In the genomic region with DNA sequence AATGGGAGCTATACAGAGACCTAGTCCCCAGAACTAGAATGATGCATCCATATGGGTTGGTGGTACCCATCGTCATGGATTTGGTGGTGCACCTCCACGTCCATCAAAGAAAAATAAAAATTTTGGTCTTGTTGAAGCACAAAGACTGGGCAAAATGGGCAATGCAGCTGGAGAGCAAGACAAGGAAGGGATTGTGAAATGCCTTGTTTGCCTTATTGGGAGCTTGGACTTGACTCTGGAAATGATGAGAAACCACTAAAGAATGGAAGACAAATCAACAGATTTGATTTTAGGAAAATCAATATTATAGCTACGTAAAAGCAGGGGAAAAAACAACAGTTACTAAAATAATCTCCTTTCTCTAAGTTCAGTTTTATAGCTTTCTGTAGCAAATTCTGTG, we compare ENCODE assay signal across 20 cellular contexts.
"Had no signal": no experiment of that assay in that cellular context is flagged by ENCODE, and none has a peak within 500 bp of the region (broad histone marks: within the 10 kb centered on the region; RNA-seq: fewer than 3 reads in every experiment).

No MANE protein-coding gene starts in this region.

- H3K4me3 ChIP-seq: breast epithelium, left lung, skin epidermis, suprapubic skin, transverse colon had no signal

- H3K27ac ChIP-seq: breast epithelium, left lung, skin epidermis, suprapubic skin, transverse colon had no signal

- H3K9me3 ChIP-seq: breast epithelium, left lung, suprapubic skin, transverse colon had no signal

- H3K27me3 ChIP-seq: breast epithelium, left lung, suprapubic skin, transverse colon had no signal

- H3K4me1 ChIP-seq: breast epithelium, left lung, suprapubic skin, transverse colon had no signal

- H3K36me3 ChIP-seq: breast epithelium, left lung, suprapubic skin, transverse colon had no signal

- ATAC-seq: activated CD8-positive, alpha-beta T cell treated with anti-CD3 and anti-CD28 coated beads, Interleukin-2, amount 10 ng/mL, durations not matched to agents 7 days and 5 days; left lung; stimulated activated naive CD8-positive, alpha-beta T cell treated with anti-CD3 and anti-CD28 coated beads, Interleukin-15, amount 100 ng/mL, for 72 hours; T-cell had no signal

- DNase-seq: activated CD4-positive, alpha-beta T cell treated with anti-CD3 and anti-CD28 coated beads for 48 hours; activated CD4-positive, CD25-positive, alpha-beta regulatory T cell; activated CD8-positive, alpha-beta T cell treated with anti-CD3 and anti-CD28 coated beads, Interleukin-2, amount 10 ng/mL, durations not matched to agents 7 days and 5 days; activated naive CD4-positive, alpha-beta T cell treated with Interleukin-2 at 50 U/mL for 16 hours; activated T-cell treated with anti-CD3 and anti-CD28 coated beads, Interleukin-2, amount 50 U/mL, for 24 hours; cerebellar nuclear complex; cortex of kidney; foreskin melanocyte; glutamatergic neuron; hypothalamus; kidney; left lung; mammary epithelial cell; occipital lobe; stimulated activated naive CD8-positive, alpha-beta T cell treated with anti-CD3 and anti-CD28 coated beads, Interleukin-15, amount 100 ng/mL, for 72 hours; T-cell; transverse colon had no signal
